ENCODE assay signal across 8 cellular contexts in the genomic region with DNA sequence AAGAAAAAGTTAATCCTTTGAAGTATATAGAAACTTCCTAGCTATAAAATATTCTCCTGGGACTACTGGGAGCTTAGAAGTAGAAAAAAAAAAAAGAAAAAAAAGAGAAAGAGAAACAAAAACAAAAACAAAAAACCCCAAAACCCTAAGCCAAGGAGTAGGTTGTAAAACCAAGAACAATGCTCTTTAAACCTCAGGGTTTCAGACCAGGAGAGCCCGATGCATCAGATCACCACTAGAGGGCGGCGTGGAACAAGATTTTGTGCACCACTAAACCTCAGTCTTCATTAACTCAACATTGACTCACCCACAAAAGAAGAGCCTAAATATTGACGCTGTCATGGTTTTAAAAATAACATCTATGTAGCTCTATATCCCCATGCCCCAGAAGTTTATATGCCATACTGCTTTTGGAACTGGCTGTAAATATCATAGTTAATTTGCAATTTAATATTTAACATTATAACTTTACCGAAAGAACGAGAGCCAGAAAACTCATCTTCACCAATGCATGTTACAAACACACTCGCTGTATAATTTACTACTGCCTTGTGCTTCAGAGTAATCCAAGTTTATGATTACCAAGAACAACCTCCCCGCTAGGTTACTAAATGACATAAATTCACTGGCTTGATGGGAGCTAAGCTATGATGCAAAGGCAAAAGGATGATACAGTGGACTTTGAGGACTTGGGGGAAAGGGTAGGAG. TPM values are rescaled to one million over a fixed set of nuclear protein-coding genes. Genes with fewer than 3 reads are reported as not detected.
DNase-seq lines count a peak whose midpoint lies in the region; ATAC-seq and TF ChIP-seq lines count a peak whose summit lies in the region.

No MANE protein-coding gene starts in this region.

- TF ChIP-seq POLR2A in suprapubic skin (IDR thresholded peaks at IDR 0.05): no peak

- intact Hi-C loops in activated T-helper 1 cell treated with anti-CD3 and anti-CD28 coated beads, Interleukin-12 subunit alpha, Interleukin-12 subunit beta, Interleukin-2, Interleukin-4 antibody, amounts not matched to agents 30 ng/mL and 10 ng/mL and 1 ng/mL, durations not matched to agents 14 hours and 24 hours and 36 hours (cut with micrococcal nuclease): loop anchor here (1.0 to 2.0 kb wide), 10 partner anchors 8 to 350 kb away; partner anchors contain the start of genes MCUR1 and NOL7

- no peaks in the 10 kb centered on the region for H3K9me3 ChIP-seq in DOHH2 (ENCODE audit: control insufficient read depth, insufficient read depth, low read length)
- H3K9me3 ChIP-seq in suprapubic skin: no peaks in the 10 kb centered on the region

- H3K4me1 ChIP-seq in DOHH2 (ENCODE audit: control insufficient read depth, low read length) (0 out of 2 replicates have a peak, but pooled peaks cover 3% of the 10 kb centered on the region), suprapubic skin (peaks cover 28% of the 10 kb centered on the region)

- H3K36me3 Mint-ChIP-seq in activated T-helper 1 cell treated with anti-CD3 and anti-CD28 coated beads, Interleukin-12 subunit alpha, Interleukin-12 subunit beta, Interleukin-2, Interleukin-4 antibody, amounts not matched to agents 30 ng/mL and 10 ng/mL and 1 ng/mL, durations not matched to agents 14 hours and 24 hours and 36 hours (ENCODE audit: low read depth): peaks cover 18% of the 10 kb centered on the region

- H3K27me3 ChIP-seq in DOHH2 (ENCODE audit: control insufficient read depth, low read length) (no peaks in the 10 kb centered on the region), suprapubic skin (no peaks in the 10 kb centered on the region)

- H3K9me2 ChIP-seq in DOHH2 (replicated peaks; ENCODE audit: control insufficient read depth, low read length): no peaks in the 10 kb centered on the region

- no peaks in the 10 kb centered on the region for H3K27me3 Mint-ChIP-seq in activated T-helper 1 cell treated with anti-CD3 and anti-CD28 coated beads, Interleukin-12 subunit alpha, Interleukin-12 subunit beta, Interleukin-2, Interleukin-4 antibody, amounts not matched to agents 30 ng/mL and 10 ng/mL and 1 ng/mL, durations not matched to agents 14 hours and 24 hours and 36 hours (ENCODE audit: insufficient read depth)

- no peaks in the 10 kb centered on the region for H3K79me2 ChIP-seq in DOHH2 (ENCODE audit: control insufficient read depth, low read length)

- TF ChIP-seq EP300 in suprapubic skin (IDR thresholded peaks at IDR 0.05): no peak

- peak; percentile 87 for TF ChIP-seq CTCF in DOHH2 (IDR thresholded peaks at IDR 0.05; ENCODE audit: low read depth, low read length, poor library complexity, severe bottlenecking)
- peak; percentile 87 for TF ChIP-seq CTCF in LNCAP (IDR thresholded peaks at IDR 0.05)
- TF ChIP-seq CTCF in fibroblast of villous mesenchyme (IDR thresholded peaks at IDR 0.05; ENCODE audit: insufficient read depth, low read depth, low read length): peak; percentile 95
- peak; percentile 80 to 91 for TF ChIP-seq CTCF in suprapubic skin (IDR thresholded peaks at IDR 0.05)

- peak; percentile 88 for ATAC-seq in GM21825 (IDR thresholded peaks at IDR 0.05; ENCODE audit: unreplicated experiment)

- no peaks in the 10 kb centered on the region for H3K9me3 Mint-ChIP-seq in activated T-helper 1 cell treated with anti-CD3 and anti-CD28 coated beads, Interleukin-12 subunit alpha, Interleukin-12 subunit beta, Interleukin-2, Interleukin-4 antibody, amounts not matched to agents 30 ng/mL and 10 ng/mL and 1 ng/mL, durations not matched to agents 14 hours and 24 hours and 36 hours

- peak overlapping the region; percentile 40 for H3K27ac Mint-ChIP-seq in activated T-helper 1 cell treated with anti-CD3 and anti-CD28 coated beads, Interleukin-12 subunit alpha, Interleukin-12 subunit beta, Interleukin-2, Interleukin-4 antibody, amounts not matched to agents 30 ng/mL and 10 ng/mL and 1 ng/mL, durations not matched to agents 14 hours and 24 hours and 36 hours

- H3K36me3 ChIP-seq in DOHH2 (ENCODE audit: control insufficient read depth, low read length) (peaks cover 50% of the 10 kb centered on the region), suprapubic skin (peaks cover 31% of the 10 kb centered on the region)

- peak; percentile 86 for DNase-seq in RPMI8226
- peak; percentile 75 for DNase-seq in activated T-helper 1 cell treated with anti-CD3 and anti-CD28 coated beads, Interleukin-12 subunit alpha, Interleukin-12 subunit beta, Interleukin-2, Interleukin-4 antibody, amounts not matched to agents 30 ng/mL and 10 ng/mL and 1 ng/mL, durations not matched to agents 14 hours and 24 hours and 36 hours (ENCODE audit: low spot score)
- DNase-seq in fibroblast of villous mesenchyme (ENCODE audit: low read depth): peak; percentile 73
- DNase-seq in non-pigmented ciliary epithelial cell (ENCODE audit: low read depth): peak; percentile 50
- DNase-seq in suprapubic skin (ENCODE audit: low spot score in 2 of 2): peak; percentile 89 to 91

- 42% methylated on average over 8 of the region's 8 CpGs for WGBS in suprapubic skin

- no peaks in the 10 kb centered on the region for H3F3A ChIP-seq in DOHH2 (ENCODE audit: control insufficient read depth, insufficient read depth)

- H3K4me2 ChIP-seq in DOHH2 (ENCODE audit: low read length): no peak overlapping the region

- no peaks in the 10 kb centered on the region for H4K20me1 ChIP-seq in DOHH2 (ENCODE audit: control insufficient read depth, insufficient read depth, low read depth, low read length)

- H3K4me3 ChIP-seq in DOHH2 (ENCODE audit: low read length): no peak overlapping the region
- H3K4me3 ChIP-seq in fibroblast of villous mesenchyme (ENCODE audit: low read depth, low read length): no peak overlapping the region
- no peak overlapping the region for H3K4me3 ChIP-seq in suprapubic skin

- peaks cover 21% of the 10 kb centered on the region for H3K4me1 Mint-ChIP-seq in activated T-helper 1 cell treated with anti-CD3 and anti-CD28 coated beads, Interleukin-12 subunit alpha, Interleukin-12 subunit beta, Interleukin-2, Interleukin-4 antibody, amounts not matched to agents 30 ng/mL and 10 ng/mL and 1 ng/mL, durations not matched to agents 14 hours and 24 hours and 36 hours (ENCODE audit: low read depth)

- H3K27ac ChIP-seq in DOHH2 (ENCODE audit: low read depth, low read length): no peak overlapping the region
- peak overlapping the region; percentile 14 for H3K27ac ChIP-seq in suprapubic skin

- peak overlapping the region; percentile 5 for H3K4me3 Mint-ChIP-seq in activated T-helper 1 cell treated with anti-CD3 and anti-CD28 coated beads, Interleukin-12 subunit alpha, Interleukin-12 subunit beta, Interleukin-2, Interleukin-4 antibody, amounts not matched to agents 30 ng/mL and 10 ng/mL and 1 ng/mL, durations not matched to agents 14 hours and 24 hours and 36 hours

RNA-seq across cellular contexts. Expression of gene MCUR1, which starts 19.2 kb away (rescaled TPM):
- total RNA-seq in activated T-helper 1 cell treated with anti-CD3 and anti-CD28 coated beads, Interleukin-12 subunit alpha, Interleukin-12 subunit beta, Interleukin-2, Interleukin-4 antibody, amounts not matched to agents 30 ng/mL and 10 ng/mL and 1 ng/mL, durations not matched to agents 14 hours and 24 hours and 36 hours: 37.8 and 40.2 TPM in 2 replicates
- total RNA-seq in fibroblast of villous mesenchyme: 12.2 and 13.8 TPM in 2 replicates
- total RNA-seq in suprapubic skin: 10 to 100 TPM; 20.8 to 30.7 (median 27.8) TPM
